ENCODE assay signal across 20 cellular contexts in the genomic region with DNA sequence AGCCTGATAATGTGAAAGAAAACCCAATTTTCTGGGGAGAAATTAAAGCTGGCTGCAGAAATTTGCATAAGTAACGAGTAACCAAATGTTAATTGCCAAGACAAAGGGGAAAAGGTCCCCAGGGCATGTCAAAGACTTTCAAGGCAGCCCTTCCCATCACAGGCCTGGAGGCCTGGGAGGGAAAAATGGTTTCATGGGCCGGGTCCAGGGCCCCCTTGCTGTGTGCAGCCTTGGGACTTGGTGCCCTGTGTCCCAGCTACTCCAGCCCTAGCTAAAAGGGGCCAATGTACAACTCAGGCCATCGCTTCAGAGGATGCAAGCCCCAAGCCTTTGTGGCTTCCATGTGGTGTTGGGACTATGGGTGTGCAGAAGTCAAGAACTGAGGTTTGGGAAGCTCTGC.
DNase-seq lines count a peak whose midpoint lies in the region; ATAC-seq, FAIRE-seq and TF ChIP-seq lines count a peak whose summit lies in the region.
"Had no signal": no experiment of that assay in that cellular context is flagged by ENCODE, and none has a peak within 500 bp of the region (broad histone marks: within the 10 kb centered on the region; RNA-seq: fewer than 3 reads in every experiment).

No MANE protein-coding gene starts in this region.

- CTCF ChIA-PET in A549 (lab: Yijun Ruan, JAX): no interaction called here
- CTCF ChIA-PET in HEK293 (lab: Yijun Ruan, JAX): no interaction called here

- TF ChIP-seq POLR2A in A549 (IDR thresholded peaks at IDR 0.05; ENCODE audit: low read length): no peak

- TF ChIP-seq RAD21 in A549 (conservative IDR thresholded peaks at IDR 0.05 in 1 of 2, IDR thresholded peaks at IDR 0.05 in 1 of 2): no peak

- DNase-seq in A549 (ENCODE audit: low read depth in 1 of 2, low spot score in 1 of 2): no peak
- no peak for DNase-seq in endothelial cell (ENCODE audit: low spot score)
- DNase-seq in stimulated activated naive B cell treated with anti-CD40 and anti-IgM and Interleukin-4, amounts not matched to agents 10 μg/mL and 1 μg/mL and 100 μg/mL, for 72 hours: no peak
- DNase-seq in SJCRH30: no peak
- DNase-seq in kidney glomerular epithelial cell (lab: John Stamatoyannopoulos, UW): no peak
- DNase-seq: 8988T; Caco-2; CD4-positive, CD25-positive, alpha-beta regulatory T cell; CD8-positive, alpha-beta T cell; DMS153; DND-41; GM23248; H7; HCEC 1CT had no signal

- H3K27ac ChIP-seq in A549: no peak overlapping the region
- H3K27ac ChIP-seq in HEK293 (ENCODE audit: extremely low read depth, low read depth, low read length): no peak overlapping the region
- H3K27ac ChIP-seq in SJCRH30: no peak overlapping the region
- H3K27ac ChIP-seq: C4-2B, GM23248 had no signal

- H3K36me3 ChIP-seq in HEK293 (ENCODE audit: control insufficient read depth in 2 of 2, insufficient read depth in 1 of 2, low read length in 2 of 2) (peaks cover 8 to 22% of the 10 kb centered on the region in 2 experiments), SJCRH30 (peaks cover 47% of the 10 kb centered on the region)

- H3K4me3 ChIP-seq in A549: no peak overlapping the region
- H3K4me3 ChIP-seq in HEK293 (ENCODE audit: low read depth, low read length): no peak overlapping the region
- no peak overlapping the region for H3K4me3 ChIP-seq in SJCRH30
- H3K4me3 ChIP-seq: GM23248 had no signal

- H3K4me2 ChIP-seq in A549: no peak overlapping the region

- H3K4me1 ChIP-seq in A549 (0 out of 3 replicates have a peak, but pooled peaks cover 3% of the 10 kb centered on the region), HEK293 (ENCODE audit: control insufficient read depth, insufficient read depth, low read length) (no peaks in the 10 kb centered on the region), SJCRH30 (no peaks in the 10 kb centered on the region)
- H3K4me1 ChIP-seq: Caco-2 had no signal

- POLR2A ChIA-PET in A549 (lab: Yijun Ruan, JAX) (no interaction called here), HEK293 (lab: Yijun Ruan, JAX) (no interaction called here)

- peak overlapping the region; percentile 65 for H3K4me3 Mint-ChIP-seq in endothelial cell (ENCODE audit: unreplicated experiment)
- no peak overlapping the region for H3K4me3 Mint-ChIP-seq in stimulated activated naive B cell treated with anti-CD40 and anti-IgM and Interleukin-4, amounts not matched to agents 10 μg/mL and 1 μg/mL and 100 μg/mL, for 72 hours
- H3K4me3 Mint-ChIP-seq: CD8-positive, alpha-beta T cell had no signal

- no peak for TF ChIP-seq CTCF in A549 (IDR thresholded peaks at IDR 0.05)
- no peak for TF ChIP-seq CTCF in HEK293 (tag by site-specific recombination; IDR thresholded peaks at IDR 0.05)
- no peak for TF ChIP-seq CTCF in endothelial cell (IDR thresholded peaks at IDR 0.05; ENCODE audit: unreplicated experiment)

- H3K27me3 Mint-ChIP-seq in endothelial cell (ENCODE audit: unreplicated experiment): peaks cover 3% of the 10 kb centered on the region
- H3K27me3 Mint-ChIP-seq in stimulated activated naive B cell treated with anti-CD40 and anti-IgM and Interleukin-4, amounts not matched to agents 10 μg/mL and 1 μg/mL and 100 μg/mL, for 72 hours: no peaks in the 10 kb centered on the region
- H3K27me3 Mint-ChIP-seq: CD4-positive, CD25-positive, alpha-beta regulatory T cell had no signal

- ATAC-seq in A549 (no peak), HG03457 (IDR thresholded peaks at IDR 0.05; ENCODE audit: unreplicated experiment) (no peak)
- ATAC-seq in stimulated activated naive B cell treated with anti-CD40 and anti-IgM and Interleukin-4, amounts not matched to agents 10 μg/mL and 1 μg/mL and 100 μg/mL, for 72 hours (replicated peaks): no peak
- ATAC-seq: CD8-positive, alpha-beta T cell had no signal

- H3K27ac Mint-ChIP-seq in endothelial cell (ENCODE audit: unreplicated experiment): no peak overlapping the region
- H3K27ac Mint-ChIP-seq in stimulated activated naive B cell treated with anti-CD40 and anti-IgM and Interleukin-4, amounts not matched to agents 10 μg/mL and 1 μg/mL and 100 μg/mL, for 72 hours: peak overlapping the region; percentile 27
- H3K27ac Mint-ChIP-seq: CD8-positive, alpha-beta T cell had no signal

- peaks cover 27% of the 10 kb centered on the region for H3K4me1 Mint-ChIP-seq in endothelial cell (ENCODE audit: unreplicated experiment)
- H3K4me1 Mint-ChIP-seq in stimulated activated naive B cell treated with anti-CD40 and anti-IgM and Interleukin-4, amounts not matched to agents 10 μg/mL and 1 μg/mL and 100 μg/mL, for 72 hours: peaks cover 8 to 19% of the 10 kb centered on the region in 2 donors

- peaks cover 58% of the 10 kb centered on the region for H3K36me3 Mint-ChIP-seq in endothelial cell (ENCODE audit: low read depth, unreplicated experiment)
- peaks cover 60 to 73% of the 10 kb centered on the region in 2 donors for H3K36me3 Mint-ChIP-seq in stimulated activated naive B cell treated with anti-CD40 and anti-IgM and Interleukin-4, amounts not matched to agents 10 μg/mL and 1 μg/mL and 100 μg/mL, for 72 hours

- no peaks in the 10 kb centered on the region for H3K27me3 ChIP-seq in SJCRH30

- FAIRE-seq in A549 (lab: Jason Lieb, UNC): no peak
- FAIRE-seq: G401.6, GM12892, H1 had no signal

- H3K9me3 ChIP-seq in A549 (peaks cover 24% of the 10 kb centered on the region), HEK293 (ENCODE audit: control insufficient read depth, insufficient read depth, low read depth, low read length) (no peaks in the 10 kb centered on the region), SJCRH30 (replicated peaks) (peaks cover 5% of the 10 kb centered on the region; the same call in 1 of the 2 replicates)

- WGBS in A549 (ENCODE audit: missing lambda C conversion rate): 92% methylated on average over 3 of the region's 3 CpGs

- no peak for TF ChIP-seq EP300 in A549 (IDR thresholded peaks at IDR 0.05)

- H3K9me3 Mint-ChIP-seq in endothelial cell (ENCODE audit: unreplicated experiment): peaks cover 20% of the 10 kb centered on the region
- peaks cover 21 to 23% of the 10 kb centered on the region in 2 donors for H3K9me3 Mint-ChIP-seq in stimulated activated naive B cell treated with anti-CD40 and anti-IgM and Interleukin-4, amounts not matched to agents 10 μg/mL and 1 μg/mL and 100 μg/mL, for 72 hours

TF ChIP-seq in A549, 52 proteins besides CTCF, POLR2A, EP300 and RAD21:
- TF ChIP-seq HEYL (CRISPR knock-in tag; IDR thresholded peaks at IDR 0.05): no peak
- peak; percentile 79 for TF ChIP-seq ZFP36 (IDR thresholded peaks at IDR 0.05; ENCODE audit: borderline replicate concordance, partially characterized antibody)
- no peak for TF ChIP-seq RFX5 (IDR thresholded peaks at IDR 0.05)
- no peak for TF ChIP-seq KDM5A (IDR thresholded peaks at IDR 0.05)
- no peak for TF ChIP-seq HDAC2 (IDR thresholded peaks at IDR 0.05)
- TF ChIP-seq HMGXB4 (CRISPR knock-in tag; IDR thresholded peaks at IDR 0.05; ENCODE audit: borderline replicate concordance): no peak
- TF ChIP-seq CEBPB (IDR thresholded peaks at IDR 0.05): no peak

TF ChIP-seq in HEK293, 187 proteins besides CTCF, POLR2A, EP300 and RAD21:
- peak; percentile 97 for TF ChIP-seq ZNF585B (tag by site-specific recombination; IDR thresholded peaks at IDR 0.05)
- peak; percentile 68 for TF ChIP-seq SETDB1 (IDR thresholded peaks at IDR 0.05; ENCODE audit: insufficient read length, low read length)
- TF ChIP-seq YY1 (tag by site-specific recombination; IDR thresholded peaks at IDR 0.05): no peak
